Comparison of ENCODE assay signal across 8 cellular contexts in the genomic region with DNA sequence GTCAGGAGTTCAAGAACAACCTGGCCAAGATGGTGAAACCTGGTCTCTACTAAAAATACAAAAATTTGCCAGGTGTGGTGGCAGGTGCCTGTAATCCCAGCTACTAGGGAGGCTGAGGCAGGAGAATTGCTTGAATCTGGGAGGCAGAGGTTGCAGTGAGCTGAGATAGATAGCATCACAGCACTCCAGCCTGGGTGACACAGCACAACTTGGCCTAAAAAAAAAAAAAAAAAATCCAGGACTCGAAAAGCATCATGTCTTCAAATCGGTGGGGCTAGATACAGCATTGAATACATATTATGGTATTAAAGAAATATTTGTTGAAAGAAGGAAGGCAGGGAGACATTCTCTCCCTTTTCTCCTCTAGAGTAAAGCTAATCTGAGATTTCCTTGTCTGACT. TPM values are rescaled to one million over a fixed set of nuclear protein-coding genes. Genes with fewer than 3 reads are reported as not detected.
"Had no signal": no experiment of that assay in that cellular context is flagged by ENCODE, and none has a peak within 500 bp of the region (broad histone marks: within the 10 kb centered on the region; RNA-seq: fewer than 3 reads in every experiment).

No MANE protein-coding gene starts in this region.

RNA-seq across cellular contexts. Expression of a gene that starts 10.1 kb away (rescaled TPM):
- total RNA-seq: left ventricle myocardium superior, lung microvascular endothelial cell, occipital lobe, skeletal muscle tissue had no signal
- polyA plus RNA-seq: naive thymus-derived CD8-positive, alpha-beta T cell had no signal

RNA-seq across cellular contexts. Expression of a gene that starts 40.7 kb away (rescaled TPM):
- total RNA-seq: lung microvascular endothelial cell; naive thymus-derived CD8-positive, alpha-beta T cell; occipital lobe; pulmonary artery endothelial cell; renal cortical epithelial cell; skeletal muscle tissue; thyroid gland had no signal
